In the genomic region with DNA sequence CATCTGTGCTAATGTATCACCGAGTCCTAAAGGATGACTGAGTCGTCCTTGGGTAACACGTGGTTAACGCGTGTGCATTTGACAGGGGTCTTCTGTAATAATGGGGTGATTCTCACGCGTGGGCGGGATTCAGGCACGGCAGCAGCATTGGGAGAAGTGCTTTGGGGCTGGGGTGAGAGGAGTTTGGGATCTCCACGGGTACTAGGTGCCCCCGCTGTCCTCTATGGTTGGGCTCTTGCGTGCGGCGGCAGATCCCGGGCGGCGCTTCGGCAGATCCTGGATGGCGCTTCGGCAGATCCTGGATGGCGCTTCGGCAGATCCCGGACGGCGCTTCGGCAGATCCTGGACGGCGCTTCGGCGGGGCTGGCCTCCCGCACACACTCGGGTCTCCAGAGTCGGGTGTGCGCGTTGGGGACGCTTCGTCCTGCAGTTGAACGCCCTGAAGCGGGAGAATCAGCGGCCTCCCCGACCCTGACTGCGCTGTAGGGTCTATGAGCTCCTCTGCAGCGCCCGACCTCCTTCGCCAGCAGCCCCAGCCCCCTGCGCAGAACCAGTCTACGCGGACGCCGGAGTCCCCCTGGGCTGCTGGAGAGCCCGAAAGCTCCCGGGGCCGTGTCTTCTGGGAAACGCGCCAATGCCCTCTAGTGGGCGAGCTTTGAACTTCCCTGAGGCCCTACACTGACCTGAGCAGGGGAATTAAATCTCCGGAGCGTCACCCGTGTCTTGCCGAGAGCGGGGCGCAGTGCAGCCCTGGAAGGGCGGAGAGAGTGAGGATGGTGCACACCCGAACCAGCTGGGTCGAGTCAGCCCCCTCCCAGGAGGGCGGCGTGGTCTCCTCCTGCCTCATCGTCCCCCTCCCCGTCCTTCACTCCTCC, we compare ENCODE assay signal across 8 cellular contexts. TPM values are rescaled to one million over a fixed set of nuclear protein-coding genes. Genes with fewer than 3 reads are reported as not detected.
A peak's percentile ranks its signal among the peaks of the same experiment; 100 is the strongest.
DNase-seq lines count a peak whose midpoint lies in the region; ATAC-seq and TF ChIP-seq lines count a peak whose summit lies in the region.

No MANE protein-coding gene starts in this region.

- H3K4me1 Mint-ChIP-seq in T-helper 1 cell treated with Interleukin-12 subunit alpha and Interleukin-12 subunit beta and Interleukin-4 antibody, amounts not matched to agents 30 μg/mL and 1 μg/mL, for 36 hours (ENCODE audit: low read depth): peaks cover 11% of the 10 kb centered on the region

- peak; percentile 85 for ATAC-seq in HG02623 (IDR thresholded peaks at IDR 0.05; ENCODE audit: unreplicated experiment)
- ATAC-seq in right cardiac atrium: peak; percentile 97 to 99
- peak; percentile 97 to 100 (median 98) for ATAC-seq in psoas muscle

- TF ChIP-seq CTCF in psoas muscle (IDR thresholded peaks at IDR 0.05): peak; percentile 79

- H3K4me3 Mint-ChIP-seq in T-helper 1 cell treated with Interleukin-12 subunit alpha and Interleukin-12 subunit beta and Interleukin-4 antibody, amounts not matched to agents 30 μg/mL and 1 μg/mL, for 36 hours: peak overlapping the region; percentile 36

- H3K27ac ChIP-seq in right cardiac atrium (ENCODE audit: low read length) (no peak overlapping the region), psoas muscle (no peak overlapping the region)

- H3K36me3 ChIP-seq in psoas muscle (ENCODE audit: insufficient read depth in 1 of 2, low read depth in 1 of 2): no peaks in the 10 kb centered on the region

- H3K4me1 ChIP-seq in right cardiac atrium (ENCODE audit: control insufficient read depth, insufficient read depth, low read length) (no peaks in the 10 kb centered on the region), psoas muscle (no peaks in the 10 kb centered on the region)

- H3K27me3 ChIP-seq in right cardiac atrium (ENCODE audit: control insufficient read depth, insufficient read depth) (peaks cover under 1% of the 10 kb centered on the region), psoas muscle (ENCODE audit: insufficient read depth in 3 of 3, low read length in 2 of 3) (peaks cover 3 to 29% (median 8%) of the 10 kb centered on the region in 3 donors)

- H3K27ac Mint-ChIP-seq in T-helper 1 cell treated with Interleukin-12 subunit alpha and Interleukin-12 subunit beta and Interleukin-4 antibody, amounts not matched to agents 30 μg/mL and 1 μg/mL, for 36 hours: no peak overlapping the region

- 3% methylated on average over 69 of the region's 69 CpGs for WGBS in right cardiac atrium
- 3 to 7% (median 3%) methylated on average over 52 to 69 of the region's 69 CpGs for WGBS in psoas muscle, 3 donors

- H3K4me3 ChIP-seq in right cardiac atrium (ENCODE audit: low read length) (peak overlapping the region; percentile 52), psoas muscle (peak overlapping the region; percentile 62)

- no peaks in the 10 kb centered on the region for H3K9me3 Mint-ChIP-seq in T-helper 1 cell treated with Interleukin-12 subunit alpha and Interleukin-12 subunit beta and Interleukin-4 antibody, amounts not matched to agents 30 μg/mL and 1 μg/mL, for 36 hours

- DNase-seq in EL (peak; percentile 80), NCI-H1436 treated with DMSO at 0.1 percent for 48 hours (lab: John Stamatoyannopoulos, UW) (peak; percentile 35), amygdala (lab: John Stamatoyannopoulos, UW) (peak in 53 of 56 donors; percentile 2 to 89 (median 54)), right cardiac atrium (peak; percentile 85 to 93 (median 93)), psoas muscle (peak; percentile 82 to 90), ureter (ENCODE audit: low spot score) (peak; percentile 90)

- no peaks in the 10 kb centered on the region for H3K36me3 Mint-ChIP-seq in T-helper 1 cell treated with Interleukin-12 subunit alpha and Interleukin-12 subunit beta and Interleukin-4 antibody, amounts not matched to agents 30 μg/mL and 1 μg/mL, for 36 hours (ENCODE audit: low read depth)

- intact Hi-C loops in right cardiac atrium (cut with DNase I): loop anchor here in 2 of 4 donors (2.0 to 10.0 kb wide), 3 partner anchors 96 to 143 kb away; partner anchors contain the start of gene THPO (in 1 of the 2)
- intact Hi-C loops in psoas muscle (cut with DNase I): loop anchor here (1.0 to 5.0 kb wide), 3 partner anchors 96 to 142 kb away; no protein-coding TSS in a partner anchor

- peaks cover 78% of the 10 kb centered on the region for H3K27me3 Mint-ChIP-seq in T-helper 1 cell treated with Interleukin-12 subunit alpha and Interleukin-12 subunit beta and Interleukin-4 antibody, amounts not matched to agents 30 μg/mL and 1 μg/mL, for 36 hours (ENCODE audit: low read depth)

- H3K9me3 ChIP-seq in right cardiac atrium (ENCODE audit: control insufficient read depth, low read length) (no peaks in the 10 kb centered on the region), psoas muscle (no peaks in the 10 kb centered on the region)

RNA-seq across cellular contexts. Expression of gene EPHB3, which starts 48.1 kb away (rescaled TPM):
- total RNA-seq in right cardiac atrium (1 to 10 TPM; 1.3 to 3.4 (median 2.9) TPM), psoas muscle (1 to 10 TPM in 2 of 4 donors, under 1 TPM in 2; 0.34 to 1.6 (median 0.92) TPM), ureter (4.9 TPM)
- polyA plus RNA-seq in right cardiac atrium (0.52 TPM), psoas muscle (under 1 TPM; 0.08 to 0.69 (median 0.36) TPM)

Comparison
In these comparisons a context has a peak if more than half of its experiments do, and no peak if none do; other contexts are left out.
1. DNase-seq: peak in every context shown above with its lines; median percentile 93 in right cardiac atrium; 90 in ureter; 86 in psoas muscle; 80 in EL; 54 in amygdala; 35 in NCI-H1436 treated with DMSO at 0.1 percent for 48 hours.